In the genomic region with DNA sequence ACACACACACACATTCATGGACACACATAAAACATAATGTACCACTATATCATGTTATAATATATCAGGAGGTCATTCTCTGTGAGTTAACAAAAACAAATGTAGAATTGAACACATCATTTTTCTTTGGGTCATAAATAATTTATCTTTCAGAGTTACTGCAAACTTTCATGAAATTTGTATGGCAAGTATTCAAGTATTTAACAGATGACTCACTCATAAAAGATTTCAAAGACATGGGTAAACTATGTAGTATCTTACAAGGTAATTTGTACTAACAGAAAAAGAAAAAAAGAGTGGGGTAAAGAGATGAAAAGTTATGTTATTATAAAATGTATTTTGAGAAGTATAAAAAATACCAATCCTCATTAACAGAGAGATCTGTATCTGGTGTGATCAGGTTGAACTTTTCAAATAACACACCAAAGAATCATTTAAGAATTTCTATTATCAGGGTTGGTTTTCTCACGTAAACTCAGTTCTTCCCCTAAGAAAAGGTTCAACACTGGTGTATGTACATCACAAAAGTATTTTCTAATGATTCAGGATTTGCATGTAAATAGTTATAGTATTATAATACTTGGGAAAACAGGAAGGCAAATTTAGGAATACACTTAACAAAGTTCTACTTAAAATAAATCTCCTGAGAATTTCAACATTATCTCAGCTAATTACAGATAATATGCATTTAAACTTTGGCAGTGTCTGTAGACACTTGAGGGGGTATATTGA, we compare ENCODE assay signal across 2 cellular contexts.
TF ChIP-seq lines count a peak whose summit lies in the region.

No MANE protein-coding gene starts in this region.

TF ChIP-seq in GM23338, 12 proteins besides CTCF, POLR2A, EP300 and RAD21:
- TF ChIP-seq NANOG (IDR thresholded peaks at IDR 0.05; ENCODE audit: borderline replicate concordance) (peak; percentile 72; the same call in 1 of the 2 replicates), ZNF331 (CRISPR knock-in tag; IDR thresholded peaks at IDR 0.05; ENCODE audit: low read depth) (no peak)

TF ChIP-seq in H1, 55 proteins besides CTCF, POLR2A, EP300 and RAD21:
- TF ChIP-seq TBP (IDR thresholded peaks at IDR 0.05; ENCODE audit: low read depth, low read length), result no peak
- TF ChIP-seq CTBP2 (IDR thresholded peaks at IDR 0.05; ENCODE audit: borderline replicate concordance, insufficient read depth, insufficient read length, low read length), result no peak
- TF ChIP-seq RFX5 (IDR thresholded peaks at IDR 0.05; ENCODE audit: borderline replicate concordance, low read depth, low read length), result no peak
- no peak for TF ChIP-seq TAF1 (IDR thresholded peaks at IDR 0.05; ENCODE audit: low read depth, low read length)
- TF ChIP-seq ZNF274 (IDR thresholded peaks at IDR 0.05; ENCODE audit: borderline replicate concordance, extremely low read depth, low read length), result no peak
- no peak for TF ChIP-seq SIN3A (conservative IDR thresholded peaks at IDR 0.05 in 1 of 2, IDR thresholded peaks at IDR 0.05 in 1 of 2; ENCODE audit: low read depth in 1 of 2, low read length in 2 of 2)
- TF ChIP-seq HDAC2 (IDR thresholded peaks at IDR 0.05; ENCODE audit: borderline replicate concordance in 1 of 2, low read depth in 2 of 2, low read length in 2 of 2), result no peak
- TF ChIP-seq TCF12 (IDR thresholded peaks at IDR 0.05; ENCODE audit: low read depth, low read length), result no peak
- TF ChIP-seq SRF (IDR thresholded peaks at IDR 0.05; ENCODE audit: low read depth, low read length), result no peak
- TF ChIP-seq PHF8 (conservative IDR thresholded peaks at IDR 0.05; ENCODE audit: low read depth, low read length), result no peak
- TF ChIP-seq CEBPB (IDR thresholded peaks at IDR 0.05; ENCODE audit: low read depth, low read length), result no peak
- TF ChIP-seq SAP30 (IDR thresholded peaks at IDR 0.05; ENCODE audit: insufficient read depth, insufficient replicate concordance, low read length), result no peak
